In the genomic region with DNA sequence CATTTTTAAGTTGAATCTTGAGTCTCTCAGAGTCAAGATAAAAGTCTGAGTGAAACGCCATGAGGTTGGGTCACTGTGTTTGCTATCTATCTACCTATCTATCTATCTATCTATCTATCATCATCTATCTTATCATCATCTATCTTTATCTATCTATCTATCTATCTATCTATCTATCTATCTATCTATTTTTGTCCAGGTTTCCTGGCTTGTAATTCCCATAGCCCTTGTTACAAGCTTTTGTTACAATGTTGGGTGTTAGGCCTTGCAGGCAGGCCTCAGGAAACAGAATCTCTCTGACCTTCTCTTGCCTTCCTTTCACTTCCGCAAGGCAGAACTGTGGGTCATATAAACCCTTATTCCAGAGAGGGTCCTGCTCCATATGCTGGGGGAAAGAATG, we compare ENCODE assay signal across 1 cellular context.
TF ChIP-seq lines count a peak whose summit lies in the region.

No MANE protein-coding gene starts in this region.

TF ChIP-seq in K562, 482 proteins besides CTCF, POLR2A, EP300 and RAD21 (continued from another document):
- TF ChIP-seq ZNF318 (IDR thresholded peaks at IDR 0.05; ENCODE audit: borderline replicate concordance in 1 of 2, low read depth in 1 of 2), result no peak
- TF ChIP-seq GATA2 (CRISPR knock-in tag; IDR thresholded peaks at IDR 0.05), result peak; percentile 44; the same call in 1 of the 2 replicates
- no peak for TF ChIP-seq CC2D1A (IDR thresholded peaks at IDR 0.05)
- TF ChIP-seq KLF13 (tag; IDR thresholded peaks at IDR 0.05; ENCODE audit: borderline replicate concordance, low read depth), result no peak
- TF ChIP-seq, protein P1, sequence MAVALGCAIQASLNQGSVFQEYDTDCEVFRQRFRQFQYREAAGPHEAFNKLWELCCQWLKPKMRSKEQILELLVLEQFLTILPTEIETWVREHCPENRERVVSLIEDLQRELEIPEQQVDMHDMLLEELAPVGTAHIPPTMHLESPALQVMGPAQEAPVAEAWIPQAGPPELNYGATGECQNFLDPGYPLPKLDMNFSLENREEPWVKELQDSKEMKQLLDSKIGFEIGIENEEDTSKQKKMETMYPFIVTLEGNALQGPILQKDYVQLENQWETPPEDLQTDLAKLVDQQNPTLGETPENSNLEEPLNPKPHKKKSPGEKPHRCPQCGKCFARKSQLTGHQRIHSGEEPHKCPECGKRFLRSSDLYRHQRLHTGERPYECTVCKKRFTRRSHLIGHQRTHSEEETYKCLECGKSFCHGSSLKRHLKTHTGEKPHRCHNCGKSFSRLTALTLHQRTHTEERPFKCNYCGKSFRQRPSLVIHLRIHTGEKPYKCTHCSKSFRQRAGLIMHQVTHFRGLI (CRISPR knock-in tag; IDR thresholded peaks at IDR 0.05), result no peak
- TF ChIP-seq GMEB1 (CRISPR knock-in tag; IDR thresholded peaks at IDR 0.05), result no peak
- TF ChIP-seq ZNF655 (CRISPR knock-in tag; IDR thresholded peaks at IDR 0.05), result no peak
